ENCODE assay signal across 17 cellular contexts in genomic region chr6:113586966-113587699, GRCh38.
A peak's percentile ranks its signal among the peaks of the same experiment; 100 is the strongest.
DNase-seq lines count a peak whose midpoint lies in the region; ATAC-seq, FAIRE-seq and TF ChIP-seq lines count a peak whose summit lies in the region.
"Had no signal": no experiment of that assay in that cellular context is flagged by ENCODE, and none has a peak within 500 bp of the region (broad histone marks: within the 10 kb centered on the region; RNA-seq: fewer than 3 reads in every experiment).

No MANE protein-coding gene starts in this region.

- no peak for TF ChIP-seq CTCF in astrocyte (IDR thresholded peaks at IDR 0.05; ENCODE audit: insufficient read depth, low read depth, low read length)
- TF ChIP-seq CTCF in WERI-Rb-1 (IDR thresholded peaks at IDR 0.05; ENCODE audit: low read depth, low read length): no peak
- no peak for TF ChIP-seq CTCF in body of pancreas (IDR thresholded peaks at IDR 0.05)

- peak; percentile 64 for DNase-seq in Ammon's horn (ENCODE audit: low spot score)
- DNase-seq in NCI-H1092 treated with DMSO at 0.1 percent for 48 hours (lab: John Stamatoyannopoulos, UW): peak; percentile 68
- DNase-seq in astrocyte (ENCODE audit: low read depth): no peak
- peak; percentile 86 for DNase-seq in mesendoderm
- DNase-seq in WERI-Rb-1: no peak
- DNase-seq in body of pancreas: no peak
- no peak for DNase-seq in NOMO-1 (lab: John Stamatoyannopoulos, UW; ENCODE audit: unreplicated experiment in 2 of 2)
- DNase-seq: activated T-cell treated with anti-CD3 and anti-CD28 coated beads, Interleukin-2, amount 50 U/mL, for 72 hours; Calu3; effector memory CD8-positive, alpha-beta T cell; KG1; left cardiac atrium; naive thymus-derived CD8-positive, alpha-beta T cell; spleen; thyroid gland had no signal

- no peak overlapping the region for H4K8ac ChIP-seq in mesendoderm (ENCODE audit: low read depth, low read length)

- H3K56ac ChIP-seq in mesendoderm (ENCODE audit: low read length): no peak overlapping the region

- H3K79me2 ChIP-seq in astrocyte (ENCODE audit: insufficient read depth, low read length) (no peaks in the 10 kb centered on the region), mesendoderm (ENCODE audit: control insufficient read depth, insufficient read depth, low read length) (no peaks in the 10 kb centered on the region)

- intact Hi-C loops in body of pancreas (cut with DNase I): no loop called here

- H3K36me3 ChIP-seq in astrocyte (ENCODE audit: insufficient read depth, low read length): no peaks in the 10 kb centered on the region
- no peaks in the 10 kb centered on the region for H3K36me3 ChIP-seq in mesendoderm (ENCODE audit: control insufficient read depth, insufficient read depth, low read length)
- no peaks in the 10 kb centered on the region for H3K36me3 ChIP-seq in WERI-Rb-1
- H3K36me3 ChIP-seq in body of pancreas (replicated peaks in 1 of 2; ENCODE audit: insufficient read depth in 1 of 2, low read depth in 2 of 2): no peaks in the 10 kb centered on the region
- H3K36me3 ChIP-seq: spleen, thyroid gland had no signal

- H3K4me3 ChIP-seq in astrocyte (ENCODE audit: insufficient read depth, low read depth, low read length): no peak overlapping the region
- H3K4me3 ChIP-seq in mesendoderm (ENCODE audit: low read length): no peak overlapping the region
- no peak overlapping the region for H3K4me3 ChIP-seq in WERI-Rb-1 (ENCODE audit: low read depth, low read length)
- H3K4me3 ChIP-seq in body of pancreas: no peak overlapping the region
- H3K4me3 ChIP-seq: spleen, thyroid gland had no signal

- H4K20me1 ChIP-seq in astrocyte (ENCODE audit: insufficient read depth, low read length): no peaks in the 10 kb centered on the region

- H3K4me1 ChIP-seq in astrocyte (ENCODE audit: insufficient read depth, low read length): peaks cover 11% of the 10 kb centered on the region
- H3K4me1 ChIP-seq in mesendoderm (ENCODE audit: control insufficient read depth, low read depth, low read length): no peaks in the 10 kb centered on the region
- H3K4me1 ChIP-seq in body of pancreas: peaks cover 5% of the 10 kb centered on the region

- no peak overlapping the region for H2BK120ac ChIP-seq in mesendoderm (ENCODE audit: low read depth, low read length)

- no peaks in the 10 kb centered on the region for H3K79me1 ChIP-seq in mesendoderm (ENCODE audit: low read length)

- no peak for FAIRE-seq in astrocyte (lab: Jason Lieb, UNC)
- FAIRE-seq: RCC 7860 had no signal

- no peak for TF ChIP-seq POLR2A in body of pancreas (IDR thresholded peaks at IDR 0.05)

- H3K4me2 ChIP-seq in astrocyte (ENCODE audit: low read length): peak overlapping the region; percentile 34
- H3K4me2 ChIP-seq in mesendoderm (ENCODE audit: low read length): no peak overlapping the region

- H3K27me3 ChIP-seq in astrocyte (ENCODE audit: insufficient read depth, low read length) (no peaks in the 10 kb centered on the region), mesendoderm (ENCODE audit: insufficient read depth, low read length, poor library complexity) (no peaks in the 10 kb centered on the region), WERI-Rb-1 (ENCODE audit: insufficient read depth, low read depth, severe bottlenecking) (no peaks in the 10 kb centered on the region), body of pancreas (no peaks in the 10 kb centered on the region)
- H3K27me3 ChIP-seq: spleen, thyroid gland had no signal

- H4K5ac ChIP-seq in mesendoderm (ENCODE audit: low read length): no peak overlapping the region

- no peak overlapping the region for H2BK15ac ChIP-seq in mesendoderm (replicated peaks; ENCODE audit: low read depth)

- H3K36me3 Mint-ChIP-seq in astrocyte (ENCODE audit: low read depth, unreplicated experiment): no peaks in the 10 kb centered on the region
- H3K36me3 Mint-ChIP-seq: naive thymus-derived CD8-positive, alpha-beta T cell had no signal

- H3K27ac ChIP-seq in astrocyte (ENCODE audit: low read depth, low read length) (no peak overlapping the region), mesendoderm (ENCODE audit: low read depth, low read length) (no peak overlapping the region), WERI-Rb-1 (no peak overlapping the region), body of pancreas (no peak overlapping the region)
- H3K27ac ChIP-seq: spleen, thyroid gland had no signal

- peaks cover 19% of the 10 kb centered on the region for H3K4me1 Mint-ChIP-seq in astrocyte (ENCODE audit: low read depth, unreplicated experiment)
- H3K4me1 Mint-ChIP-seq: naive thymus-derived CD8-positive, alpha-beta T cell had no signal

- no peak for ATAC-seq in GM18861 (IDR thresholded peaks at IDR 0.05; ENCODE audit: unreplicated experiment)
- ATAC-seq in body of pancreas: no peak
- ATAC-seq: activated T-cell treated with anti-CD3 and anti-CD28 coated beads, Interleukin-2, amount 50 U/mL, for 72 hours; effector memory CD8-positive, alpha-beta T cell; left cardiac atrium; naive thymus-derived CD8-positive, alpha-beta T cell had no signal

- H3K23ac ChIP-seq in mesendoderm (ENCODE audit: low read length): no peak overlapping the region

- H3K18ac ChIP-seq in mesendoderm (ENCODE audit: low read length): peak overlapping the region; percentile 51

- H3K9me3 Mint-ChIP-seq in astrocyte (ENCODE audit: unreplicated experiment): no peaks in the 10 kb centered on the region
- H3K9me3 Mint-ChIP-seq: effector memory CD8-positive, alpha-beta T cell had no signal

- peak overlapping the region; percentile 81 for H3K27ac Mint-ChIP-seq in astrocyte (ENCODE audit: unreplicated experiment)
- H3K27ac Mint-ChIP-seq: activated T-cell treated with anti-CD3 and anti-CD28 coated beads, Interleukin-2, amount 50 U/mL, for 72 hours; effector memory CD8-positive, alpha-beta T cell; naive thymus-derived CD8-positive, alpha-beta T cell had no signal

- no peak overlapping the region for H3K4me3 Mint-ChIP-seq in astrocyte (ENCODE audit: unreplicated experiment)
- H3K4me3 Mint-ChIP-seq: activated T-cell treated with anti-CD3 and anti-CD28 coated beads, Interleukin-2, amount 50 U/mL, for 72 hours; effector memory CD8-positive, alpha-beta T cell; naive thymus-derived CD8-positive, alpha-beta T cell had no signal

- H2BK5ac ChIP-seq in mesendoderm (ENCODE audit: low read length): no peak overlapping the region

- H3K27me3 Mint-ChIP-seq in astrocyte (ENCODE audit: low read depth, unreplicated experiment): no peaks in the 10 kb centered on the region

- H3K9ac ChIP-seq in astrocyte (ENCODE audit: low read length) (peak overlapping the region; percentile 21), mesendoderm (ENCODE audit: low read length) (no peak overlapping the region)

- no peak overlapping the region for H2AK5ac ChIP-seq in mesendoderm (ENCODE audit: low read length)

- no peaks in the 10 kb centered on the region for H3K9me3 ChIP-seq in astrocyte (ENCODE audit: insufficient read depth, low read depth, low read length)
- no peaks in the 10 kb centered on the region for H3K9me3 ChIP-seq in WERI-Rb-1 (ENCODE audit: severe bottlenecking)
- H3K9me3 ChIP-seq in body of pancreas: no peaks in the 10 kb centered on the region
- H3K9me3 ChIP-seq: spleen, thyroid gland had no signal

- H3K4ac ChIP-seq in mesendoderm (ENCODE audit: low read depth, low read length): no peak overlapping the region

- no peak overlapping the region for H2AFZ ChIP-seq in astrocyte (ENCODE audit: low read depth, low read length)

- WGBS in mesendoderm (ENCODE audit: extremely low coverage, insufficient coverage, low lambda C conversion rate): no CpG with 5 or more reads among the region's 6 CpGs
- WGBS in body of pancreas, 2 donors: 81 to 85% methylated on average over 6 of the region's 6 CpGs

Comparison
In these comparisons a context has a peak if more than half of its experiments do, and no peak if none do; other contexts are left out.
1. DNase-seq: peak in Ammon's horn (single experiment), NCI-H1092 treated with DMSO at 0.1 percent for 48 hours (single experiment) and mesendoderm (single experiment); none in astrocyte (single experiment), WERI-Rb-1 (single experiment), body of pancreas (0 of 4) and NOMO-1 (0 of 2).